Comparison of ENCODE assay signal across 7 cellular contexts in the genomic region with DNA sequence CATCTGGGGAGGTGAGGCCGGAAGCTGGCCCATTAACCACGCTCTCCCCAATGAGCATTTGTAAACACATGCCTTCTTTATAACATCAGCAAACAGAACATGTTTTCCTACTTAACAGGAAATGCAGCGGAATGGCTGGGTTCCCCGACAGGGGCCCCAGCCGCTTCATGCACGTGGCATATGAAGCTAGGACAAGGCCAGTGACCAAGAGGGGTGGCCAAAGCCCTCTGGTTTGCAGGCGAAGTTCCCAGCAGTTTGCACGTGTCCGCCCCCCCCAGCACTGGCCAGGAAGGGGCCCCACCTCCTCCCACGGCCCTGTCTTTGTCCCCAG. TPM values are rescaled to one million over a fixed set of nuclear protein-coding genes. Genes with fewer than 3 reads are reported as not detected.
DNase-seq lines count a peak whose midpoint lies in the region; ATAC-seq, FAIRE-seq and TF ChIP-seq lines count a peak whose summit lies in the region.

No MANE protein-coding gene starts in this region.

- TF ChIP-seq POLR2A in tibial nerve (IDR thresholded peaks at IDR 0.05) = no peak

- H3K4me1 ChIP-seq in lower lobe of right lung = peaks cover 47% of the 10 kb centered on the region
- H3K4me1 ChIP-seq in tibial nerve = peaks cover 0 to 38% (median 28%) of the 10 kb centered on the region in 4 donors

- H3K4me3 ChIP-seq in bronchial epithelial cell (ENCODE audit: low read depth, low read length) = no peak overlapping the region
- H3K4me3 ChIP-seq in lower lobe of right lung = peak overlapping the region; percentile 48
- peak overlapping the region in 2 of 4 donors; percentile 32 to 57 for H3K4me3 ChIP-seq in tibial nerve

- no peaks in the 10 kb centered on the region for H3K36me3 ChIP-seq in bronchial epithelial cell (ENCODE audit: control insufficient read depth, insufficient read depth, low read length)
- H3K36me3 ChIP-seq in lower lobe of right lung = no peaks in the 10 kb centered on the region
- no peaks in the 10 kb centered on the region for H3K36me3 ChIP-seq in tibial nerve

- DNase-seq in HuH-7 (ENCODE audit: low spot score) = peak; percentile 95
- peak; percentile 61 for DNase-seq in bronchial epithelial cell (ENCODE audit: low read depth)
- DNase-seq in lower lobe of right lung = peak; percentile 60
- DNase-seq in tibial nerve (ENCODE audit: low spot score in 2 of 2) = no peak
- no peak for DNase-seq in SK-N-DZ (ENCODE audit: low spot score)
- no peak for DNase-seq in germinal center (ENCODE audit: low spot score)
- no peak for DNase-seq in NCI-H146 treated with DMSO at 0.1 percent for 48 hours (lab: John Stamatoyannopoulos, UW; ENCODE audit: unreplicated experiment)

- intact Hi-C loops in lower lobe of right lung (cut with DNase I) = no loop called here

- H3K27ac ChIP-seq in lower lobe of right lung (peak overlapping the region; percentile 88), tibial nerve (peak overlapping the region; percentile 47 to 93 (median 83))

- H3K27me3 ChIP-seq in bronchial epithelial cell (ENCODE audit: control insufficient read depth, insufficient read depth, low read length) (no peaks in the 10 kb centered on the region), lower lobe of right lung (ENCODE audit: low read depth) (no peaks in the 10 kb centered on the region), tibial nerve (no peaks in the 10 kb centered on the region)

- WGBS in tibial nerve, 2 donors = 16 to 18% methylated on average over 10 of the region's 10 CpGs

- H3K9me3 ChIP-seq in lower lobe of right lung (no peaks in the 10 kb centered on the region), tibial nerve (no peaks in the 10 kb centered on the region)

- no peak for TF ChIP-seq EP300 in tibial nerve (IDR thresholded peaks at IDR 0.05)

- TF ChIP-seq CTCF in bronchial epithelial cell (IDR thresholded peaks at IDR 0.05; ENCODE audit: insufficient read depth, low read length, severe bottlenecking) (no peak), lower lobe of right lung (IDR thresholded peaks at IDR 0.05) (no peak), tibial nerve (IDR thresholded peaks at IDR 0.05) (no peak)

- peak; percentile 3 to 7 for ATAC-seq in lower lobe of right lung

- no peak for FAIRE-seq in bronchial epithelial cell (lab: Jason Lieb, UNC)

RNA-seq across cellular contexts. Expression of gene LINC01488, which starts 38.7 kb away (rescaled TPM):
- not detected in 2 replicates for total RNA-seq in bronchial epithelial cell
- total RNA-seq in lower lobe of right lung = not detected
- not detected for total RNA-seq in tibial nerve
- not detected in 2 replicates for polyA plus RNA-seq in SK-N-DZ (2014; cell fraction: cytosol; rRNA removed)
- polyA plus RNA-seq in SK-N-DZ (2014; cell fraction: nucleus; rRNA removed) = 0.27 TPM in 1 of 2 replicates, not detected in the other

Comparison
In these comparisons a context has a peak if more than half of its experiments do, and no peak if none do; other contexts are left out.
1. DNase-seq: peak in HuH-7 (single experiment), bronchial epithelial cell (single experiment) and lower lobe of right lung (single experiment); none in tibial nerve (0 of 2), SK-N-DZ (single experiment), germinal center (single experiment) and NCI-H146 treated with DMSO at 0.1 percent for 48 hours (single experiment).